ENCODE assay signal across 15 cellular contexts in genomic region chr11:128862913-128863660, GRCh38. TPM values are rescaled to one million over a fixed set of nuclear protein-coding genes. Genes with fewer than 3 reads are reported as not detected.
A peak's percentile ranks its signal among the peaks of the same experiment; 100 is the strongest.
DNase-seq lines count a peak whose midpoint lies in the region; ATAC-seq and TF ChIP-seq lines count a peak whose summit lies in the region.
"Had no signal": no experiment of that assay in that cellular context is flagged by ENCODE, and none has a peak within 500 bp of the region (broad histone marks: within the 10 kb centered on the region; RNA-seq: fewer than 3 reads in every experiment).

No MANE protein-coding gene starts in this region.

- in situ Hi-C loops in gastrocnemius medialis (cut with MboI; ENCODE audit: low sequenced_read_pairs in 4 of 4), result no loop called here

- H3K27me3 ChIP-seq in gastrocnemius medialis, result no peaks in the 10 kb centered on the region
- H3K27me3 ChIP-seq: Peyer's patch had no signal

- H3K9me3 ChIP-seq in gastrocnemius medialis, result no peaks in the 10 kb centered on the region
- H3K9me3 ChIP-seq: left ventricle myocardium inferior, Peyer's patch had no signal

- TF ChIP-seq CTCF in cardiac fibroblast (IDR thresholded peaks at IDR 0.05; ENCODE audit: low read depth, low read length) (no peak), gastrocnemius medialis (IDR thresholded peaks at IDR 0.05 in 4 of 5, conservative IDR thresholded peaks at IDR 0.05 in 1 of 5) (no peak)

- H3K36me3 ChIP-seq in gastrocnemius medialis, result no peaks in the 10 kb centered on the region
- H3K36me3 ChIP-seq: left ventricle myocardium inferior, Peyer's patch had no signal

- DNase-seq in AG20443 (ENCODE audit: low spot score) (peak; percentile 73), HS-5 (ENCODE audit: low read depth) (peak; percentile 68), cardiac fibroblast (ENCODE audit: low read depth in 2 of 2) (peak; percentile 31 to 60), kidney tubule cell (ENCODE audit: low spot score) (peak; percentile 66), gastrocnemius medialis (no peak), NCI-H1930 (lab: John Stamatoyannopoulos, UW) (no peak)
- no peak for DNase-seq in activated CD4-positive, CD25-positive, alpha-beta regulatory T cell treated with anti-CD3 and anti-CD28 coated beads, Interleukin-2, amount 50 U/mL, for 72 hours
- DNase-seq: activated CD8-positive, alpha-beta memory T cell treated with anti-CD3 and anti-CD28 coated beads for 24 hours; activated naive CD4-positive, alpha-beta T cell; COR-L47; left ventricle myocardium inferior; NCI-H446 had no signal

- intact Hi-C loops in gastrocnemius medialis (cut with DNase I; ENCODE audit: low total_unique reads), result no loop called here

- H3K4me1 ChIP-seq in gastrocnemius medialis, result no peaks in the 10 kb centered on the region

- ATAC-seq in HG02885 (IDR thresholded peaks at IDR 0.05; ENCODE audit: poor library complexity, unreplicated experiment) (no peak), gastrocnemius medialis (no peak)
- ATAC-seq: natural killer cell treated with Interleukin-12 subunit alpha and Interleukin-12 subunit beta and Interleukin-15 and Interleukin-18, amount 100 ng/mL, for 72 hours had no signal

- H3K4me3 ChIP-seq in cardiac fibroblast (replicated peaks in 1 of 2; ENCODE audit: low read depth in 2 of 2, low read length in 2 of 2), result no peak overlapping the region
- H3K4me3 ChIP-seq in gastrocnemius medialis, result no peak overlapping the region
- H3K4me3 ChIP-seq: left ventricle myocardium inferior, Peyer's patch had no signal

- no peak overlapping the region for H3K27ac ChIP-seq in gastrocnemius medialis
- H3K27ac ChIP-seq: left ventricle myocardium inferior, Peyer's patch had no signal

- no peak for TF ChIP-seq POLR2A in gastrocnemius medialis (IDR thresholded peaks at IDR 0.05)

RNA-seq across cellular contexts. Expression of gene KCNJ1, which starts 4.0 kb away (rescaled TPM):
- 1 to 10 TPM in 1 of 4 donors, not detected in 3; 3.1 TPM for total RNA-seq in gastrocnemius medialis
- total RNA-seq: left ventricle myocardium inferior; natural killer cell treated with Interleukin-12 subunit alpha and Interleukin-12 subunit beta and Interleukin-15 and Interleukin-18, amount 100 ng/mL, for 72 hours; Peyer's patch had no signal

RNA-seq across cellular contexts. Expression of gene KCNJ5, which starts 28.1 kb away (rescaled TPM):
- total RNA-seq in gastrocnemius medialis, result under 1 TPM in 2 of 4 donors, not detected in 2; 0.24 to 0.46 TPM
- total RNA-seq: natural killer cell treated with Interleukin-12 subunit alpha and Interleukin-12 subunit beta and Interleukin-15 and Interleukin-18, amount 100 ng/mL, for 72 hours had no signal

Comparison
In these comparisons a context has a peak if more than half of its experiments do, and no peak if none do; other contexts are left out.
1. DNase-seq: peak in AG20443 (single experiment), HS-5 (single experiment), cardiac fibroblast (2 of 2) and kidney tubule cell (single experiment); none in activated CD4-positive, CD25-positive, alpha-beta regulatory T cell treated with anti-CD3 and anti-CD28 coated beads, Interleukin-2, amount 50 U/mL, for 72 hours (single experiment), gastrocnemius medialis (0 of 2) and NCI-H1930 (0 of 2).